ENCODE assay signal across 8 cellular contexts in the genomic region with DNA sequence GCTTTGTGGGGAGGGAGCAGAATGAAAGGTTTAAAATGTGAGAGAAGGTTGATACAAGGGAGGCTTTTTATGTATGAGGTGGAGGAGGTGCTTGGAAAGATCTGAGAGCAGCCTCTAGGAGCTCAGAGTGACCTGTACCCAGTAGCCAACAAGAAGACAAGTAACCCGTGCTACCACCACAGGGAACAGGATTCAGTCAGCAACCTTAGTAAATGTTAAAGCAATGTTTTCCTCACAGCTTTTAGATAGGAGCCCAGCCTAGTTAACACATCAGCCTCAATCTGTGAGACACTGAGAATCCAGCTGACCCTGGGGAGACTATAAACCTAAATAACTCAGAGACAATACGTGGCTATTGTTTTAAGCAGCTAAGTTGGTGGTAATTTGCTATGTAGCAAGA.
"Had no signal": no experiment of that assay in that cellular context is flagged by ENCODE, and none has a peak within 500 bp of the region (broad histone marks: within the 10 kb centered on the region; RNA-seq: fewer than 3 reads in every experiment).

No MANE protein-coding gene starts in this region.

- FAIRE-seq: G401.6, GM12878, GM12891, GM12892, GM18507, GM19239 had no signal

- H3K4me3 ChIP-seq: GM12878 had no signal

- ATAC-seq: GM12878 had no signal

- DNase-seq: GDM1, GF-D8 had no signal
